ENCODE assay signal across 8 cellular contexts in genomic region chr18:58046087-58046793, GRCh38. TPM values are rescaled to one million over a fixed set of nuclear protein-coding genes. Genes with fewer than 3 reads are reported as not detected.
DNase-seq lines count a peak whose midpoint lies in the region; ATAC-seq and TF ChIP-seq lines count a peak whose summit lies in the region.

No MANE protein-coding gene starts in this region.

- no TSS peak for BruUV-seq in A673 (replicated peaks; lab: Mats Ljungman, UMichigan)
- BruUV-seq in HCT116 (replicated peaks; lab: Mats Ljungman, UMichigan): no TSS peak

- H2AFZ ChIP-seq in HCT116 (ENCODE audit: low read depth, low read length, poor library complexity, severe bottlenecking): peak overlapping the region; percentile 36

- H3K4me1 ChIP-seq in A673 (ENCODE audit: insufficient read depth, low read length, poor library complexity, severe bottlenecking): peaks cover 3% of the 10 kb centered on the region
- peaks cover 11 to 21% of the 10 kb centered on the region in 2 experiments; a peak in 3 of 4 replicates for H3K4me1 ChIP-seq in HCT116 (ENCODE audit: control insufficient read depth in 1 of 2, insufficient read depth in 2 of 2, low read length in 2 of 2)
- peaks cover 0 to 10% of the 10 kb centered on the region in 2 donors for H3K4me1 ChIP-seq in ascending aorta
- H3K4me1 ChIP-seq in liver (ENCODE audit: control insufficient read depth in 4 of 4, insufficient read depth in 4 of 4, low read length in 3 of 4): peaks cover 0 to 30% (median 24%) of the 10 kb centered on the region in 4 donors
- H3K4me1 ChIP-seq in urinary bladder (ENCODE audit: insufficient read depth): no peaks in the 10 kb centered on the region

- POLR2A ChIA-PET in A673 (lab: Charles Lee; ENCODE audit: low non-redundant PET): no interaction called here
- POLR2A ChIA-PET in HCT116 (lab: Charles Lee): no interaction called here

- H3K36me3 ChIP-seq in A673 (ENCODE audit: insufficient read depth, low read length, poor library complexity, severe bottlenecking) (no peaks in the 10 kb centered on the region), HCT116 (ENCODE audit: control insufficient read depth in 1 of 2, insufficient read depth in 2 of 2, low read length in 2 of 2) (no peaks in the 10 kb centered on the region), ascending aorta (no peaks in the 10 kb centered on the region), liver (ENCODE audit: control insufficient read depth in 4 of 4, insufficient read depth in 3 of 4, low read depth in 1 of 4, low read length in 3 of 4) (no peaks in the 10 kb centered on the region), urinary bladder (ENCODE audit: insufficient read depth) (no peaks in the 10 kb centered on the region)

- DNase-seq in A673 (ENCODE audit: low spot score) (no peak), HCT116 (ENCODE audit: low read depth, low spot score) (no peak), ascending aorta (ENCODE audit: low spot score in 2 of 2) (no peak), AG20443 (ENCODE audit: low spot score) (no peak), GM13976 (ENCODE audit: low spot score) (no peak), SIG-M5 treated with dmso at 0.1 percent for 504 hours (lab: John Stamatoyannopoulos, UW; ENCODE audit: unreplicated experiment) (no peak)

- H4K20me1 ChIP-seq in HCT116 (ENCODE audit: insufficient read depth): no peaks in the 10 kb centered on the region

- TF ChIP-seq POLR2A in HCT116 (IDR thresholded peaks at IDR 0.05; ENCODE audit: borderline replicate concordance, extremely low read depth, insufficient read depth, insufficient read length): no peak

- no peak for ATAC-seq in HCT116

- H3K9ac ChIP-seq in HCT116 (ENCODE audit: low read length) (peak overlapping the region; percentile 63), liver (ENCODE audit: low read depth in 1 of 2, low read length in 2 of 2) (peak overlapping the region; percentile 52 to 87)

- intact Hi-C loops in A673 (cut with micrococcal nuclease; ENCODE audit: unreplicated experiment) (loop anchor here (10.0 kb wide), 2 partner anchors 279 to 401 kb away; no protein-coding TSS in a partner anchor), HCT116 (cut with micrococcal nuclease) (no loop called here), ascending aorta (cut with DNase I) (loop anchor here (5.0 to 10.0 kb wide), 3 partner anchors 241 to 719 kb away; partner anchors contain the start of gene ATP8B1)

- H3K9me3 ChIP-seq in A673 (ENCODE audit: low read depth, low read length, poor library complexity, severe bottlenecking) (no peaks in the 10 kb centered on the region), HCT116 (ENCODE audit: control insufficient read depth in 1 of 2, insufficient read depth in 1 of 2, low read depth in 1 of 2, low read length in 2 of 2) (no peaks in the 10 kb centered on the region), ascending aorta (no peaks in the 10 kb centered on the region), liver (ENCODE audit: control insufficient read depth in 4 of 4, low read length in 3 of 4) (no peaks in the 10 kb centered on the region)

- no peaks in the 10 kb centered on the region for H3K79me2 ChIP-seq in HCT116 (ENCODE audit: insufficient read depth, low read length)

- TF ChIP-seq CTCF in A673 (conservative IDR thresholded peaks at IDR 0.05; ENCODE audit: low read depth, low read length): no peak
- no peak for TF ChIP-seq CTCF in HCT116 (IDR thresholded peaks at IDR 0.05 in 2 of 3, conservative IDR thresholded peaks at IDR 0.05 in 1 of 3; ENCODE audit: borderline replicate concordance in 1 of 3, insufficient read depth in 1 of 3, low read depth in 2 of 3, low read length in 2 of 3)
- no peak for TF ChIP-seq CTCF in ascending aorta (IDR thresholded peaks at IDR 0.05)
- TF ChIP-seq CTCF in liver (IDR thresholded peaks at IDR 0.05; ENCODE audit: low read depth, low read length, missing input control): no peak
- TF ChIP-seq CTCF in GM13976 (IDR thresholded peaks at IDR 0.05; ENCODE audit: borderline replicate concordance, control extremely low read depth, extremely low read depth, insufficient read depth, missing control alignments): no peak

- H3K27me3 ChIP-seq in A673 (replicated peaks; ENCODE audit: insufficient read depth, low read depth, low read length, poor library complexity): no peaks in the 10 kb centered on the region
- H3K27me3 ChIP-seq in HCT116 (ENCODE audit: insufficient read depth, low read length): no peaks in the 10 kb centered on the region
- H3K27me3 ChIP-seq in ascending aorta: no peaks in the 10 kb centered on the region
- H3K27me3 ChIP-seq in liver (ENCODE audit: control insufficient read depth in 4 of 4, insufficient read depth in 4 of 4, low read length in 3 of 4): no peaks in the 10 kb centered on the region

- H3K4me3 ChIP-seq in A673 (ENCODE audit: low read depth, low read length, poor library complexity, severe bottlenecking) (peak overlapping the region; percentile 87), HCT116 (replicated peaks in 1 of 2; ENCODE audit: low read depth in 1 of 2, low read length in 2 of 2) (peak overlapping the region; percentile 80 to 81), ascending aorta (peak overlapping the region; percentile 87 to 97), liver (ENCODE audit: low read depth in 1 of 3, low read length in 3 of 3) (peak overlapping the region; percentile 81 to 95 (median 93)), urinary bladder (ENCODE audit: low read depth, low read length) (peak overlapping the region; percentile 80)

- WGBS in liver: 16% methylated on average over 9 of the region's 9 CpGs
- 34% methylated on average over 9 of the region's 9 CpGs for WGBS in urinary bladder

- H3K4me2 ChIP-seq in HCT116 (ENCODE audit: low read length): peak overlapping the region; percentile 99

- in situ Hi-C loops in GM13976 (cut with MboI; ENCODE audit: low sequenced_read_pairs, unreplicated experiment): loop anchor here (10.0 kb wide), 1 partner anchor 79 kb away; no protein-coding TSS in a partner anchor

- RAD21 ChIA-PET in HCT116 (lab: Charles Lee; ENCODE audit: low non-redundant PET in 1 of 2, low total read pairs in 2 of 2, uncharacterized antibody in 2 of 2, unreplicated experiment in 2 of 2): no interaction called here

- H3K27ac ChIP-seq in A673 (ENCODE audit: low read depth, low read length, poor library complexity, severe bottlenecking): no peak overlapping the region
- peak overlapping the region; percentile 82; the same call in 1 of the 2 replicates for H3K27ac ChIP-seq in HCT116 (ENCODE audit: low read depth, low read length)
- peak overlapping the region; percentile 8 to 47 for H3K27ac ChIP-seq in ascending aorta
- H3K27ac ChIP-seq in liver (ENCODE audit: low read depth in 1 of 2, low read length in 2 of 2): peak overlapping the region; percentile 77 to 96
- H3K27ac ChIP-seq in urinary bladder (ENCODE audit: low read depth): no peak overlapping the region

- H3K9me2 ChIP-seq in HCT116 (ENCODE audit: insufficient read depth): no peaks in the 10 kb centered on the region

- TF ChIP-seq RAD21 in HCT116 (IDR thresholded peaks at IDR 0.05; ENCODE audit: low read depth): no peak
- TF ChIP-seq RAD21 in liver (IDR thresholded peaks at IDR 0.05): no peak

- CTCF ChIA-PET in A673 (lab: Charles Lee): no interaction called here
- CTCF ChIA-PET in HCT116 (lab: Charles Lee): interaction anchor here (1.2 to 1.3 kb wide), 2 partner anchors 10 to 76 kb away, joined by 3 to 6 read pairs; no protein-coding TSS in a partner anchor

TF ChIP-seq in HCT116, 20 proteins besides CTCF, POLR2A, EP300 and RAD21:
- TF ChIP-seq FOSL1 (IDR thresholded peaks at IDR 0.05; ENCODE audit: low read depth): no peak

TF ChIP-seq in liver, 16 proteins besides CTCF, POLR2A, EP300 and RAD21:
- TF ChIP-seq RXRA (IDR thresholded peaks at IDR 0.05): no peak
- TF ChIP-seq EGR1 (IDR thresholded peaks at IDR 0.05; ENCODE audit: low read depth in 2 of 2): no peak
- TF ChIP-seq FOXA1 (IDR thresholded peaks at IDR 0.05): peak; percentile 70
- peak; percentile 87 for TF ChIP-seq FOXA2 (IDR thresholded peaks at IDR 0.05)
- TF ChIP-seq HNF4A (conservative IDR thresholded peaks at IDR 0.05): peak in 1 of 2 donors; percentile 2

RNA-seq across cellular contexts. Expression of gene NEDD4L, which starts 2.2 kb away (rescaled TPM):
- total RNA-seq in A673 (2021) (15.3 and 23.8 TPM in 2 replicates), HCT116 (2021; ENCODE audit: unreplicated experiment) (41.5 TPM), ascending aorta (15.6 TPM), liver (10 to 100 TPM; 11.2 to 20.3 TPM), urinary bladder (56.9 TPM)
- polyA plus RNA-seq in HCT116 (2012): 36.1 and 48.4 TPM in 2 replicates
- polyA plus RNA-seq in liver (10 to 100 TPM; 10.2 to 15.1 TPM), urinary bladder (15.1 TPM)

Comparison
In these comparisons a context has a peak if more than half of its experiments do, and no peak if none do; other contexts are left out.
1. H3K27ac ChIP-seq: peak in HCT116 (single experiment), ascending aorta (2 of 2) and liver (2 of 2); none in A673 (single experiment) and urinary bladder (single experiment).
2. Peak in every context shown above with its lines, with median percentiles within 50 percentile points of each other: H3K4me3 ChIP-seq.